Comparison of ENCODE assay signal across 21 cellular contexts in genomic region chr12:29395356-29395755, GRCh38.
"Had no signal": no experiment of that assay in that cellular context is flagged by ENCODE, and none has a peak within 500 bp of the region (broad histone marks: within the 10 kb centered on the region; RNA-seq: fewer than 3 reads in every experiment).

No MANE protein-coding gene starts in this region.

- DNase-seq: cerebellar nuclear complex; colonic mucosa; dermis blood vessel endothelial cell; dorsolateral prefrontal cortex; effector CD4-positive, alpha-beta T cell; effector memory CD4-positive, alpha-beta T cell; foreskin fibroblast; foreskin melanocyte; heart left ventricle; hypothalamus; immature natural killer cell; left cardiac atrium; left lung; left ventricle myocardium superior; mammary epithelial cell; mucosa of descending colon; naive thymus-derived CD4-positive, alpha-beta T cell had no signal

- H3K27me3 ChIP-seq: colonic mucosa, dorsolateral prefrontal cortex, esophagus muscularis mucosa, gastroesophageal sphincter, heart left ventricle, hepatocyte, left lung had no signal

- H3K27ac ChIP-seq: colonic mucosa, dorsolateral prefrontal cortex, esophagus muscularis mucosa, gastroesophageal sphincter, heart left ventricle, hepatocyte, left lung had no signal

- H3K4me2 ChIP-seq: hepatocyte had no signal

- H2AFZ ChIP-seq: hepatocyte had no signal

- H3K36me3 ChIP-seq: colonic mucosa, esophagus muscularis mucosa, gastroesophageal sphincter, heart left ventricle, left lung had no signal

- H3K9me3 ChIP-seq: colonic mucosa, esophagus muscularis mucosa, gastroesophageal sphincter, heart left ventricle, left lung, mucosa of descending colon had no signal

- H3K79me2 ChIP-seq: hepatocyte had no signal

- ATAC-seq: gastroesophageal sphincter; heart left ventricle; left cardiac atrium; left lung; left ventricle myocardium superior; mucosa of descending colon; naive thymus-derived CD4-positive, alpha-beta T cell had no signal

- H3K4me1 ChIP-seq: colonic mucosa, esophagus muscularis mucosa, gastroesophageal sphincter, heart left ventricle, left lung had no signal

- H3K4me3 ChIP-seq: colonic mucosa, dorsolateral prefrontal cortex, esophagus muscularis mucosa, gastroesophageal sphincter, heart left ventricle, hepatocyte, left lung, lung, mucosa of descending colon had no signal
